Comparison of ENCODE assay signal across 21 cellular contexts in genomic region chr16:86878290-86879160, GRCh38.
A peak's percentile ranks its signal among the peaks of the same experiment; 100 is the strongest.
DNase-seq lines count a peak whose midpoint lies in the region; ATAC-seq, FAIRE-seq and TF ChIP-seq lines count a peak whose summit lies in the region.
"Had no signal": no experiment of that assay in that cellular context is flagged by ENCODE, and none has a peak within 500 bp of the region (broad histone marks: within the 10 kb centered on the region; RNA-seq: fewer than 3 reads in every experiment).

No MANE protein-coding gene starts in this region.

- H3K27ac Mint-ChIP-seq in chondrocyte (ENCODE audit: unreplicated experiment): no peak overlapping the region
- H3K27ac Mint-ChIP-seq: B cell, CD14-positive monocyte had no signal

- peak overlapping the region; percentile 33 for H3K18ac ChIP-seq in neuronal stem cell (ENCODE audit: low read length)

- H3K4me1 ChIP-seq in NT2/D1 (ENCODE audit: insufficient read depth, insufficient read length) (no peaks in the 10 kb centered on the region), HepG2 (ENCODE audit: insufficient read depth, low read length) (no peaks in the 10 kb centered on the region), neuronal stem cell (ENCODE audit: control insufficient read depth in 2 of 2, insufficient read depth in 1 of 2, low read depth in 1 of 2, low read length in 2 of 2) (peaks cover 0 to 9% of the 10 kb centered on the region in 2 donors), adrenal gland (replicated peaks in 1 of 2) (no peaks in the 10 kb centered on the region)
- H3K4me1 ChIP-seq: Peyer's patch had no signal

- H3K23ac ChIP-seq in neuronal stem cell (ENCODE audit: low read depth, low read length, poor library complexity): peak overlapping the region; percentile 75

- ATAC-seq in HepG2: no peak
- ATAC-seq: K562, Right ventricle myocardium inferior had no signal

- no peak for TF ChIP-seq RAD21 in HepG2 (CRISPR knock-in tag; IDR thresholded peaks at IDR 0.05)

- H3K4me2 ChIP-seq in HepG2 (ENCODE audit: low read depth, low read length): no peak overlapping the region
- H3K4me2 ChIP-seq in neuronal stem cell (ENCODE audit: insufficient read depth, low read length, poor library complexity, severe bottlenecking): no peak overlapping the region

- H3K79me1 ChIP-seq in neuronal stem cell (ENCODE audit: low read depth, low read length): no peaks in the 10 kb centered on the region

- H2BK5ac ChIP-seq in neuronal stem cell (ENCODE audit: low read length): no peak overlapping the region

- TF ChIP-seq EP300 in HepG2 (IDR thresholded peaks at IDR 0.05; ENCODE audit: low read depth in 2 of 2, low read length in 2 of 2): no peak
- no peak for TF ChIP-seq EP300 in HepG2 (CRISPR knock-in tag; IDR thresholded peaks at IDR 0.05; ENCODE audit: borderline replicate concordance)

- H3K27me3 ChIP-seq in NT2/D1 (ENCODE audit: insufficient read depth, insufficient read length): peaks cover 8% of the 10 kb centered on the region
- peaks cover 0 to 56% of the 10 kb centered on the region in 2 experiments; a peak in 3 of 5 replicates for H3K27me3 ChIP-seq in HepG2 (ENCODE audit: control insufficient read depth in 1 of 2, insufficient read depth in 2 of 2, low read length in 2 of 2)
- peaks cover 0 to 23% (median 0%) of the 10 kb centered on the region in 3 experiments for H3K27me3 ChIP-seq in neuronal stem cell (ENCODE audit: control insufficient read depth in 3 of 3, insufficient read depth in 3 of 3, low read depth in 1 of 3, low read length in 3 of 3)
- peaks cover 18% of the 10 kb centered on the region for H3K27me3 ChIP-seq in adrenal gland
- H3K27me3 ChIP-seq: Peyer's patch had no signal

- no peak overlapping the region for H2BK120ac ChIP-seq in neuronal stem cell (ENCODE audit: low read depth, low read length)

- TF ChIP-seq CTCF in chondrocyte (IDR thresholded peaks at IDR 0.05): no peak
- TF ChIP-seq CTCF in HepG2 (CRISPR knock-in tag; IDR thresholded peaks at IDR 0.05): no peak
- TF ChIP-seq CTCF in adrenal gland (IDR thresholded peaks at IDR 0.05): no peak

- no peak overlapping the region for H3K4me3 Mint-ChIP-seq in chondrocyte (ENCODE audit: unreplicated experiment)
- H3K4me3 Mint-ChIP-seq: B cell had no signal

- no peaks in the 10 kb centered on the region for H3K9me3 Mint-ChIP-seq in chondrocyte (ENCODE audit: low read depth)

- in situ Hi-C loops in HepG2 (cut with HindIII; ENCODE audit: extremely low pct_ligation_motif_present, low pct_unique_long_range_greater_than_20kb) (loop anchor here (10.0 kb wide), 1 partner anchor 314 kb away; the partner anchor contains the start of gene FOXC2), KBM-7 (cut with MboI; ENCODE audit: low pct_unique_long_range_greater_than_20kb, low sequenced_read_pairs) (no loop called here)

- peaks cover 8% of the 10 kb centered on the region for H3K27me3 Mint-ChIP-seq in chondrocyte (ENCODE audit: low read depth)

- no peak for FAIRE-seq in HepG2 (lab: Jason Lieb, UNC)
- FAIRE-seq: A204.1, K562 had no signal

- no peak overlapping the region for H4K8ac ChIP-seq in neuronal stem cell (ENCODE audit: low read depth, low read length)

- no peak overlapping the region for H3K14ac ChIP-seq in neuronal stem cell (ENCODE audit: low read length)

- H3K36me3 ChIP-seq in NT2/D1 (ENCODE audit: insufficient read depth, insufficient read length, low read length) (no peaks in the 10 kb centered on the region), HepG2 (replicated peaks in 1 of 2; ENCODE audit: control insufficient read depth in 1 of 2, insufficient read depth in 2 of 2, low read length in 2 of 2) (no peaks in the 10 kb centered on the region), neuronal stem cell (replicated peaks in 1 of 2; ENCODE audit: control insufficient read depth in 2 of 2, insufficient read depth in 2 of 2, low read length in 2 of 2) (no peaks in the 10 kb centered on the region), adrenal gland (replicated peaks in 1 of 2) (no peaks in the 10 kb centered on the region)
- H3K36me3 ChIP-seq: Peyer's patch had no signal

- peak overlapping the region; percentile 5 for H2AK5ac ChIP-seq in neuronal stem cell (ENCODE audit: low read depth, low read length)

- no peak for TF ChIP-seq POLR2A in HepG2 (IDR thresholded peaks at IDR 0.05; ENCODE audit: insufficient read depth in 1 of 2, low read depth in 2 of 2, low read length in 2 of 2)
- TF ChIP-seq POLR2A in adrenal gland (IDR thresholded peaks at IDR 0.05): no peak

- H4K20me1 ChIP-seq in HepG2 (ENCODE audit: insufficient read depth, low read length): no peaks in the 10 kb centered on the region

- no peak overlapping the region for H2BK15ac ChIP-seq in neuronal stem cell (ENCODE audit: low read length)

- H3K9me3 ChIP-seq in NT2/D1 (ENCODE audit: insufficient read depth, low read length): peaks cover 19% of the 10 kb centered on the region
- no peaks in the 10 kb centered on the region for H3K9me3 ChIP-seq in HepG2 (ENCODE audit: low read length)
- no peaks in the 10 kb centered on the region for H3K9me3 ChIP-seq in neuronal stem cell (replicated peaks in 1 of 2; ENCODE audit: control insufficient read depth in 2 of 2, insufficient read depth in 1 of 2, low read depth in 1 of 2, low read length in 2 of 2)
- no peaks in the 10 kb centered on the region for H3K9me3 ChIP-seq in adrenal gland (replicated peaks in 1 of 3)
- H3K9me3 ChIP-seq: Peyer's patch had no signal

- H3K9ac ChIP-seq in NT2/D1 (ENCODE audit: insufficient read length, low read depth) (peak overlapping the region; percentile 17), HepG2 (ENCODE audit: insufficient read depth, low read depth, low read length) (no peak overlapping the region), neuronal stem cell (ENCODE audit: low read depth, low read length, poor library complexity) (no peak overlapping the region)

- 60% methylated on average over 32 of the region's 39 CpGs for WGBS in HepG2 (ENCODE audit: low lambda C conversion rate)
- whole genome bisulfite sequencing in neuronal stem cell (ENCODE audit: extremely low coverage in 2 of 2, insufficient read length in 2 of 2, insufficient replicate concordance in 1 of 2), 2 donors: no CpG with 5 or more reads among the region's 39 CpGs
- WGBS in adrenal gland, 4 donors: 32 to 58% (median 34%) methylated on average over 10 to 39 of the region's 39 CpGs

- CTCF ChIA-PET in HepG2 (lab: Yijun Ruan, JAX; ENCODE audit: low intra/inter-chr PET ratio, low total read pairs): no interaction called here

- H3K36me3 Mint-ChIP-seq in chondrocyte (ENCODE audit: low read depth): peaks cover 3% of the 10 kb centered on the region
- H3K36me3 Mint-ChIP-seq: CD14-positive monocyte had no signal

- H3K27ac ChIP-seq in HepG2 (ENCODE audit: extremely low read length, insufficient read depth, low read length) (no peak overlapping the region), neuronal stem cell (replicated peaks; ENCODE audit: low read length) (no peak overlapping the region), adrenal gland (no peak overlapping the region)
- H3K27ac ChIP-seq: Peyer's patch had no signal

- H3K4me1 Mint-ChIP-seq in chondrocyte (ENCODE audit: low read depth): peaks cover 18% of the 10 kb centered on the region
- H3K4me1 Mint-ChIP-seq: B cell, CD14-positive monocyte had no signal

- BruUV-seq in HepG2 (replicated peaks; lab: Mats Ljungman, UMichigan): no TSS peak

- peak overlapping the region; percentile 5 for H3K4ac ChIP-seq in neuronal stem cell (ENCODE audit: low read length)

- no peak overlapping the region for H3K4me3 ChIP-seq in NT2/D1 (ENCODE audit: insufficient read length, low read depth)
- H3K4me3 ChIP-seq in HepG2 (replicated peaks in 1 of 3; ENCODE audit: insufficient read depth in 1 of 3, low read depth in 2 of 3, low read length in 3 of 3): no peak overlapping the region
- H3K4me3 ChIP-seq in neuronal stem cell (ENCODE audit: low read length in 2 of 2): no peak overlapping the region
- no peak overlapping the region for H3K4me3 ChIP-seq in adrenal gland
- H3K4me3 ChIP-seq: K562, Peyer's patch had no signal

- H2BK12ac ChIP-seq in neuronal stem cell (ENCODE audit: low read length): no peak overlapping the region

- POLR2A ChIA-PET in HepG2 (lab: Yijun Ruan, JAX): no interaction called here

- DNase-seq in NT2/D1 (ENCODE audit: low read depth, low spot score) (no peak), chondrocyte (ENCODE audit: low spot score) (peak; percentile 62), HepG2 (ENCODE audit: low spot score) (no peak), neuronal stem cell (ENCODE audit: low spot score) (no peak), SW480 (ENCODE audit: low spot score) (no peak), KBM-7 (no peak), amniotic stem cell (lab: John Stamatoyannopoulos, UW) (no peak), adrenal gland (no peak)
- DNase-seq: EL, NCI-H1092, NCI-H146, NCI-H2029, NCI-H2227 treated with DMSO at 0.1 percent for 48 hours, NCI-H510A treated with DMSO at 0.1 percent for 48 hours, NCI-H774, Peyer's patch had no signal

- H2AFZ ChIP-seq in HepG2 (ENCODE audit: low read length): no peak overlapping the region
- H2AFZ ChIP-seq in neuronal stem cell (ENCODE audit: low read length): peak overlapping the region; percentile 21

- no peak overlapping the region for H4K91ac ChIP-seq in neuronal stem cell (ENCODE audit: low read depth, low read length, poor library complexity)

- intact Hi-C loops in HepG2 (cut with micrococcal nuclease; ENCODE audit: unreplicated experiment): no loop called here
- intact Hi-C loops in adrenal gland (cut with DNase I): no loop called here

- H3K79me2 ChIP-seq in HepG2 (ENCODE audit: insufficient read depth, low read length): no peaks in the 10 kb centered on the region

TF ChIP-seq in HepG2, 621 proteins besides CTCF, POLR2A, EP300 and RAD21:
- 0 out of 2 replicates have a peak, but pooled peaks have one; percentile 28 for TF ChIP-seq ZNF280B (CRISPR knock-in tag; IDR thresholded peaks at IDR 0.05; ENCODE audit: borderline replicate concordance)
- no peak for TF ChIP-seq ZBTB38 (CRISPR knock-in tag; IDR thresholded peaks at IDR 0.05)
- TF ChIP-seq NRL (CRISPR knock-in tag; IDR thresholded peaks at IDR 0.05; ENCODE audit: borderline replicate concordance): 0 out of 2 replicates have a peak, but pooled peaks have one; percentile 25
- TF ChIP-seq ZFP82 (CRISPR knock-in tag; IDR thresholded peaks at IDR 0.05; ENCODE audit: borderline replicate concordance): no peak
TF ChIP-seq in HepG2: peak in this region for 2.
